Comparison of ENCODE assay signal across 25 cellular contexts in genomic region chr21:28309596-28309995, GRCh38.
"Had no signal": no experiment of that assay in that cellular context is flagged by ENCODE, and none has a peak within 500 bp of the region (broad histone marks: within the 10 kb centered on the region; RNA-seq: fewer than 3 reads in every experiment).

No MANE protein-coding gene starts in this region.

- H3K4me3 ChIP-seq: cardiac muscle cell, MG63, Peyer's patch, SJSA1 had no signal

- H3K27me3 ChIP-seq: brain microvascular endothelial cell, cardiac muscle cell, MG63, Peyer's patch, SJSA1 had no signal

- H3K4me1 ChIP-seq: Peyer's patch, SJSA1 had no signal

- H3K9me3 ChIP-seq: Peyer's patch, SJSA1 had no signal

- H3K27ac ChIP-seq: brain microvascular endothelial cell, cardiac muscle cell, Peyer's patch, SJSA1 had no signal

- H3K36me3 ChIP-seq: brain microvascular endothelial cell, cardiac muscle cell, MG63, Peyer's patch, SJSA1 had no signal

- DNase-seq: activated B cell treated with CpG ODN at 0.5 μM for 24 hours; activated CD4-positive, alpha-beta memory T cell treated with anti-CD3 and anti-CD28 coated beads, Interleukin-2, amount 10 ng/mL, durations not matched to agents 7 days and 5 days; activated CD4-positive, alpha-beta T cell treated with anti-CD3 and anti-CD28 coated beads for 1 hour; activated CD4-positive, alpha-beta T cell treated with anti-CD3 and anti-CD28 coated beads, Interleukin-2, amount 10 ng/mL, durations not matched to agents 7 days and 5 days; activated gamma-delta T cell; activated naive CD4-positive, alpha-beta T cell treated with anti-CD3 and anti-CD28 coated beads for 36 hours; activated T-cell treated with anti-CD3 and anti-CD28 coated beads for 4 hours; activated T-cell treated with anti-CD3 and anti-CD28 coated beads, Interleukin-2, amount 50 U/mL, for 48 hours; amygdala; brain microvascular endothelial cell; MG63; MV-4-11; NCI-H1092 treated with DMSO at 0.1 percent for 48 hours; NCI-H1436; NCI-H1694 treated with DMSO at 0.1 percent for 48 hours; NCI-H2029 treated with DMSO at 0.1 percent for 48 hours; NCI-H510A treated with DMSO at 0.1 percent for 48 hours; NCI-H69; Peyer's patch; SHP77; T-helper 9 cell had no signal

- ATAC-seq: activated T-helper 17 cell treated with anti-CD3 and anti-CD28 coated beads, Interleukin-2, amount 50 U/mL, for 72 hours; SK-N-SH treated with all-trans-retinoic acid at 6 μM for 48 hours had no signal
